Comparison of ENCODE assay signal across 20 cellular contexts in the genomic region with DNA sequence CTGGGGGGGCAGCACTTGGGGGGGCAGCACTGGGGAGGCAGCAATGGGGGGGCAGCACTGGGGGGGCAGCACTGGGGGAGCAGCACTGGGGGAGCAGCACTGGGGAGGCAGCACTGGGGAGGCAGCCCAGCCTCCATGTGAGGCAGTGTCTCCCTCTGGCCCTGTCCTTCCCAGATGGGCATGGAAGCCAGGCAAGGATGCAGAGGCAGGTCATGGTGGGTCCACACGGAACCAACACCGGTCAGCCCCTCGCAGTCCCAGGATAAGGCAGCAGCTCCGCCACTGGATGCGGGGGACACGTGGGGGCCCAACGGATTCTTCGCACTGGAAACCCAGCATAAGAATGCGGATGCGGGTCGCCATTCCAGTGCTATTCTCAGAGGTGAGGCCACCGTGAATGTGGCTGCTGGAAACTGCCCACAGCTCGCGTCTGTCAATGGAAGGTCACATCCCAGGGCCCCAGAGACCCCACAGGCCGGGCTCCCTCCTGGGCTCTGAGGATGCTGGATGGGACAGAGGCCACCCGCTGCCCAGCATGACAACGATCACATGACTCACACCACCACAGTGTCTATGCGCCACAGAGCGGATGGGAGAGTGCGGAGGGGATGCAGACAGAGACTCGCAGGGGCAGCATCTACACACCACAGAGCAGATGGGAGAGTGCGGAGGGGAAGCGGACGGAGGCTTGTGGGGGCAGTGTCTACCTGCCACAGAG. TPM values are rescaled to one million over a fixed set of nuclear protein-coding genes. Genes with fewer than 3 reads are reported as not detected.
DNase-seq lines count a peak whose midpoint lies in the region; ATAC-seq and TF ChIP-seq lines count a peak whose summit lies in the region.
"Had no signal": no experiment of that assay in that cellular context is flagged by ENCODE, and none has a peak within 500 bp of the region (broad histone marks: within the 10 kb centered on the region; RNA-seq: fewer than 3 reads in every experiment).

No MANE protein-coding gene starts in this region.

- no peaks in the 10 kb centered on the region for H3K4me1 ChIP-seq in GM23338 (ENCODE audit: insufficient read depth)
- H3K4me1 ChIP-seq: HAP-1 had no signal

- no peak overlapping the region for H2AFZ ChIP-seq in GM23338

- no peaks in the 10 kb centered on the region for H3K79me2 ChIP-seq in GM23338 (replicated peaks; ENCODE audit: insufficient read depth)

- H3K4me2 ChIP-seq in GM23338: no peak overlapping the region

- no peaks in the 10 kb centered on the region for H3K36me3 ChIP-seq in GM23338 (ENCODE audit: insufficient read depth)
- H3K36me3 ChIP-seq: HAP-1 had no signal

- no peaks in the 10 kb centered on the region for H3K9me2 ChIP-seq in GM23338 (ENCODE audit: insufficient read depth)

- H3K4me1 Mint-ChIP-seq in GM23338 (no peaks in the 10 kb centered on the region; the same call in 2 of the 3 replicates), progenitor cell of endocrine pancreas (ENCODE audit: low read depth) (peaks cover 2% of the 10 kb centered on the region)
- H3K4me1 Mint-ChIP-seq: B cell had no signal

- H3K36me3 Mint-ChIP-seq in GM23338 (ENCODE audit: low read depth) (no peaks in the 10 kb centered on the region), progenitor cell of endocrine pancreas (ENCODE audit: insufficient read depth) (peaks cover 10% of the 10 kb centered on the region)

- H3K4me3 Mint-ChIP-seq in GM23338 (no peak overlapping the region), progenitor cell of endocrine pancreas (ENCODE audit: low read depth) (no peak overlapping the region)
- H3K4me3 Mint-ChIP-seq: B cell had no signal

- no peak overlapping the region for H3K27ac ChIP-seq in GM23338 (ENCODE audit: low read depth)
- H3K27ac ChIP-seq in angular gyrus (ENCODE audit: low read depth, low read length): peak overlapping the region; percentile 97
- H3K27ac ChIP-seq: SK-N-MC had no signal

- H3K27me3 Mint-ChIP-seq in GM23338 (ENCODE audit: insufficient read depth, low read depth, poor library complexity): peaks cover 4% of the 10 kb centered on the region
- H3K27me3 Mint-ChIP-seq in progenitor cell of endocrine pancreas: no peaks in the 10 kb centered on the region
- H3K27me3 Mint-ChIP-seq: B cell had no signal

- H3K9me3 Mint-ChIP-seq in GM23338 (0 out of 3 replicates have a peak, but pooled peaks cover 1% of the 10 kb centered on the region), progenitor cell of endocrine pancreas (ENCODE audit: low read depth) (no peaks in the 10 kb centered on the region)

- peak overlapping the region; percentile 46; the same call in 1 of the 2 replicates for H3K27ac Mint-ChIP-seq in GM23338
- peak overlapping the region; percentile 29 for H3K27ac Mint-ChIP-seq in progenitor cell of endocrine pancreas
- H3K27ac Mint-ChIP-seq: B cell had no signal

- no peak for TF ChIP-seq CTCF in GM23338 (conservative IDR thresholded peaks at IDR 0.05; ENCODE audit: low read depth in 2 of 2)
- no peak for TF ChIP-seq CTCF in progenitor cell of endocrine pancreas (IDR thresholded peaks at IDR 0.05; ENCODE audit: unreplicated experiment)

- no peaks in the 10 kb centered on the region for H3F3A ChIP-seq in GM23338 (replicated peaks; ENCODE audit: low read depth)

- no peaks in the 10 kb centered on the region for H3K27me3 ChIP-seq in GM23338 (ENCODE audit: insufficient read depth)

- DNase-seq in GM23338 (ENCODE audit: low spot score) (no peak), head of caudate nucleus (peak in 22 of 42 donors; percentile 12 to 79 (median 52)), progenitor cell of endocrine pancreas (ENCODE audit: low spot score, unreplicated experiment) (no peak), NCI-H187 treated with DMSO at 0.1 percent for 48 hours (lab: John Stamatoyannopoulos, UW) (no peak), NCI-H1048 (lab: John Stamatoyannopoulos, UW) (no peak)
- no peak for DNase-seq in stimulated activated CD4-positive, alpha-beta T cell treated with anti-CD3 and anti-CD28 coated beads, Interleukin-4, amount 100 ng/mL, for 24 hours
- DNase-seq: EL, GF-D8, IMR-90, NCI-H1694, NCI-H2081 treated with DMSO at 0.1 percent for 48 hours, NCI-H2171 treated with DMSO at 0.1 percent for 48 hours, NCI-H526 treated with DMSO at 0.1 percent for 48 hours, OCI-M1, SHP77 had no signal

- H3K4me3 ChIP-seq in GM23338: no peak overlapping the region
- H3K4me3 ChIP-seq: HAP-1, SK-N-MC had no signal

- ATAC-seq in GM23338 (no peak), HG03565 (IDR thresholded peaks at IDR 0.05; ENCODE audit: unreplicated experiment) (no peak)

- intact Hi-C loops in head of caudate nucleus (cut with DNase I): no loop called here

- no peaks in the 10 kb centered on the region for H4K20me1 ChIP-seq in GM23338 (replicated peaks; ENCODE audit: insufficient read depth)

TF ChIP-seq in GM23338, 12 proteins besides CTCF, POLR2A, EP300 and RAD21 (continues in another document):
- TF ChIP-seq, protein P1, sequence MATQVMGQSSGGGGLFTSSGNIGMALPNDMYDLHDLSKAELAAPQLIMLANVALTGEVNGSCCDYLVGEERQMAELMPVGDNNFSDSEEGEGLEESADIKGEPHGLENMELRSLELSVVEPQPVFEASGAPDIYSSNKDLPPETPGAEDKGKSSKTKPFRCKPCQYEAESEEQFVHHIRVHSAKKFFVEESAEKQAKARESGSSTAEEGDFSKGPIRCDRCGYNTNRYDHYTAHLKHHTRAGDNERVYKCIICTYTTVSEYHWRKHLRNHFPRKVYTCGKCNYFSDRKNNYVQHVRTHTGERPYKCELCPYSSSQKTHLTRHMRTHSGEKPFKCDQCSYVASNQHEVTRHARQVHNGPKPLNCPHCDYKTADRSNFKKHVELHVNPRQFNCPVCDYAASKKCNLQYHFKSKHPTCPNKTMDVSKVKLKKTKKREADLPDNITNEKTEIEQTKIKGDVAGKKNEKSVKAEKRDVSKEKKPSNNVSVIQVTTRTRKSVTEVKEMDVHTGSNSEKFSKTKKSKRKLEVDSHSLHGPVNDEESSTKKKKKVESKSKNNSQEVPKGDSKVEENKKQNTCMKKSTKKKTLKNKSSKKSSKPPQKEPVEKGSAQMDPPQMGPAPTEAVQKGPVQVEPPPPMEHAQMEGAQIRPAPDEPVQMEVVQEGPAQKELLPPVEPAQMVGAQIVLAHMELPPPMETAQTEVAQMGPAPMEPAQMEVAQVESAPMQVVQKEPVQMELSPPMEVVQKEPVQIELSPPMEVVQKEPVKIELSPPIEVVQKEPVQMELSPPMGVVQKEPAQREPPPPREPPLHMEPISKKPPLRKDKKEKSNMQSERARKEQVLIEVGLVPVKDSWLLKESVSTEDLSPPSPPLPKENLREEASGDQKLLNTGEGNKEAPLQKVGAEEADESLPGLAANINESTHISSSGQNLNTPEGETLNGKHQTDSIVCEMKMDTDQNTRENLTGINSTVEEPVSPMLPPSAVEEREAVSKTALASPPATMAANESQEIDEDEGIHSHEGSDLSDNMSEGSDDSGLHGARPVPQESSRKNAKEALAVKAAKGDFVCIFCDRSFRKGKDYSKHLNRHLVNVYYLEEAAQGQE (IDR thresholded peaks at IDR 0.05; ENCODE audit: unreplicated experiment): no peak
- TF ChIP-seq STAT1 (IDR thresholded peaks at IDR 0.05; ENCODE audit: unreplicated experiment) (no peak), EZH2 (IDR thresholded peaks at IDR 0.05; ENCODE audit: low read depth, unreplicated experiment) (no peak), NANOG (IDR thresholded peaks at IDR 0.05; ENCODE audit: borderline replicate concordance) (no peak)
- TF ChIP-seq, protein P2, sequence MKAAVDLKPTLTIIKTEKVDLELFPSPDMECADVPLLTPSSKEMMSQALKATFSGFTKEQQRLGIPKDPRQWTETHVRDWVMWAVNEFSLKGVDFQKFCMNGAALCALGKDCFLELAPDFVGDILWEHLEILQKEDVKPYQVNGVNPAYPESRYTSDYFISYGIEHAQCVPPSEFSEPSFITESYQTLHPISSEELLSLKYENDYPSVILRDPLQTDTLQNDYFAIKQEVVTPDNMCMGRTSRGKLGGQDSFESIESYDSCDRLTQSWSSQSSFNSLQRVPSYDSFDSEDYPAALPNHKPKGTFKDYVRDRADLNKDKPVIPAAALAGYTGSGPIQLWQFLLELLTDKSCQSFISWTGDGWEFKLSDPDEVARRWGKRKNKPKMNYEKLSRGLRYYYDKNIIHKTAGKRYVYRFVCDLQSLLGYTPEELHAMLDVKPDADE (IDR thresholded peaks at IDR 0.05): no peak

RNA-seq across cellular contexts. Expression of a gene that starts 59.0 kb away (rescaled TPM):
- total RNA-seq in GM23338 (2014; rRNA removed; shearing (Covaris generic)): 2.9 and 10.1 TPM in 2 replicates
- 3.6 and 4.2 TPM in 2 replicates for polyA plus RNA-seq in GM23338 (2016; fragmentation: Nextera tagmentation; extraction: Ambion mirVana)
- total RNA-seq in progenitor cell of endocrine pancreas: 26.2 and 28.2 TPM in 2 replicates

Comparison
In these comparisons a context has a peak if more than half of its experiments do, and no peak if none do; other contexts are left out.
1. DNase-seq: peak in head of caudate nucleus (22 of 42); none in GM23338 (single experiment), progenitor cell of endocrine pancreas (single experiment), stimulated activated CD4-positive, alpha-beta T cell treated with anti-CD3 and anti-CD28 coated beads, Interleukin-4, amount 100 ng/mL, for 24 hours (single experiment), NCI-H187 treated with DMSO at 0.1 percent for 48 hours (single experiment) and NCI-H1048 (single experiment).